In genomic region chr2:148992448-148992847, GRCh38 we compare ENCODE assay signal across 6 cellular contexts. TPM values are rescaled to one million over a fixed set of nuclear protein-coding genes. Genes with fewer than 3 reads are reported as not detected.
"Had no signal": no experiment of that assay in that cellular context is flagged by ENCODE, and none has a peak within 500 bp of the region (broad histone marks: within the 10 kb centered on the region; RNA-seq: fewer than 3 reads in every experiment).

No MANE protein-coding gene starts in this region.

- H3K27ac ChIP-seq: HL-60, KMS-11 had no signal

- DNase-seq: IMR-90, KBM-7, KG1 had no signal

- H3K9ac ChIP-seq: KMS-11 had no signal

- H3K4me2 ChIP-seq: KMS-11 had no signal

- FAIRE-seq: HTR-8/SVneo had no signal

RNA-seq across cellular contexts. Expression of gene LYPD6B, which starts 46.1 kb away (rescaled TPM):
- total RNA-seq: IMR-90 had no signal
